1 cellular context compared by ENCODE assay signal in the genomic region with DNA sequence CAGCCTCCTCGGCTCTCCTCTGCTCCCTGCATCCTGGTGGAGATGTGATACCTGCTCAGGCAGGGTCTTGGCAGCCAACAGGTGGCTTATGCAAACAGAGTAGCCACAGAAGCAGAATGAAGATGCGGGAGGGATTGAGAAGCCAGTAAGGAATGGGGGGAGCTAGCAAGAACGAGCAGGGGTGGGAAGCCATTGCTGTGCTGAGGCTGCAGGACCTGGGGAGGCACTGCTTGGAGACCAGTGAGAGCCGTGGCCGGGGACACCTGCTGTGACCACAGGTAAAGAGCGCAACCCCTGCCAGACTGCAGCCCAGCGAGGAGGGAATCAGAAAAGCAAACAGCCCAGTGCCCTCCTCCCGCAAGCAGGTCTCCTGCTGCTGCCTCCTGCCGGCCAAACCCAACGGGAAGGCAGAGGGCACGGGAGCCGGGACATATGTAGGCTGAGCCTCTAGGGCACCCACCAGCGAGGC.
TF ChIP-seq lines count a peak whose summit lies in the region.

No MANE protein-coding gene starts in this region.

TF ChIP-seq in H1, 55 proteins besides CTCF, POLR2A, EP300 and RAD21 (continued from another document):
- TF ChIP-seq JUND (IDR thresholded peaks at IDR 0.05; ENCODE audit: low read length) (no peak), BACH1 (IDR thresholded peaks at IDR 0.05; ENCODE audit: low read length) (no peak), GTF2F1 (IDR thresholded peaks at IDR 0.05; ENCODE audit: borderline replicate concordance, low read depth, low read length) (no peak), YY1 (IDR thresholded peaks at IDR 0.05; ENCODE audit: low read depth, low read length) (peak; percentile 65; the same call in 1 of the 2 replicates), KDM5A (IDR thresholded peaks at IDR 0.05; ENCODE audit: low read length) (no peak), KDM4A (IDR thresholded peaks at IDR 0.05; ENCODE audit: low read depth, low read length, severe bottlenecking) (no peak), ZNF274 (IDR thresholded peaks at IDR 0.05; ENCODE audit: borderline replicate concordance, extremely low read depth, low read length) (no peak), SP1 (IDR thresholded peaks at IDR 0.05; ENCODE audit: low read depth, low read length) (peak; percentile 71; the same call in 1 of the 2 replicates), POU5F1 (IDR thresholded peaks at IDR 0.05; ENCODE audit: low read depth, low read length) (no peak)
